In genomic region chr4:38704755-38705154, GRCh38 we compare ENCODE assay signal across 28 cellular contexts.
"Had no signal": no experiment of that assay in that cellular context is flagged by ENCODE, and none has a peak within 500 bp of the region (broad histone marks: within the 10 kb centered on the region; RNA-seq: fewer than 3 reads in every experiment).

No MANE protein-coding gene starts in this region.

- H3K27ac ChIP-seq: esophagus muscularis mucosa, foreskin keratinocyte, gastroesophageal sphincter, heart left ventricle, hepatocyte, left lung, ovary, sigmoid colon, testis, tibial artery, upper lobe of left lung had no signal

- H3K4me1 Mint-ChIP-seq: nephron progenitor cell had no signal

- H3K4me1 ChIP-seq: foreskin keratinocyte, left lung, testis, tibial artery had no signal

- H3K4me3 ChIP-seq: esophagus muscularis mucosa, gastroesophageal sphincter, heart left ventricle, hepatocyte, left lung, ovary, sigmoid colon, testis, tibial artery, upper lobe of left lung had no signal

- H3K27ac Mint-ChIP-seq: nephron progenitor cell; stimulated activated effector memory CD8-positive, alpha-beta T cell treated with anti-CD3 and anti-CD28 coated beads, Interleukin-12 subunit alpha, Interleukin-12 subunit beta, amount 100 ng/mL, for 72 hours had no signal

- FAIRE-seq: colon, endothelial cell of umbilical vein, islet of Langerhans, urothelium cell line had no signal

- H3K27me3 ChIP-seq: esophagus muscularis mucosa, foreskin keratinocyte, gastroesophageal sphincter, heart left ventricle, hepatocyte, left lung, ovary, sigmoid colon, testis, tibial artery, upper lobe of left lung had no signal

- H3K4me3 Mint-ChIP-seq: naive thymus-derived CD8-positive, alpha-beta T cell; nephron progenitor cell; stimulated activated effector memory CD8-positive, alpha-beta T cell treated with anti-CD3 and anti-CD28 coated beads, Interleukin-12 subunit alpha, Interleukin-12 subunit beta, amount 100 ng/mL, for 72 hours had no signal

- ATAC-seq: foreskin keratinocyte; gastroesophageal sphincter; left cardiac atrium; left lung; naive thymus-derived CD8-positive, alpha-beta T cell; stimulated activated effector memory CD8-positive, alpha-beta T cell treated with anti-CD3 and anti-CD28 coated beads, Interleukin-12 subunit alpha, Interleukin-12 subunit beta, amount 100 ng/mL, for 72 hours; stimulated activated naive CD8-positive, alpha-beta T cell treated with anti-CD3 and anti-CD28 coated beads, Interleukin-15, Interleukin-2, amounts not matched to agents 100 U/mL and 50 U/mL, for 24 hours had no signal

- H3K4me2 ChIP-seq: hepatocyte had no signal

- DNase-seq: cerebellar nuclear complex; dermis blood vessel endothelial cell; effector memory CD4-positive, alpha-beta T cell; foreskin keratinocyte; heart left ventricle; left cardiac atrium; left lung; mesenchymal stem cell; naive thymus-derived CD8-positive, alpha-beta T cell; nephron progenitor cell; occipital lobe; ovary; sigmoid colon; stimulated activated CD4-positive, alpha-beta T cell treated with anti-CD3 and anti-CD28 coated beads, Interleukin-2, amount 100 ng/mL, for 24 hours; stimulated activated CD4-positive, alpha-beta T cell treated with anti-CD3 and anti-CD28 coated beads, Interleukin-4, amount 100 ng/mL, for 24 hours; stimulated activated naive CD8-positive, alpha-beta T cell treated with anti-CD3 and anti-CD28 coated beads, Interleukin-15, Interleukin-2, amounts not matched to agents 100 U/mL and 50 U/mL, for 24 hours; substantia nigra; testis; tibial artery; upper lobe of left lung had no signal

- H3K79me2 ChIP-seq: hepatocyte had no signal

- H3K36me3 ChIP-seq: esophagus muscularis mucosa, gastroesophageal sphincter, ovary, sigmoid colon, upper lobe of left lung had no signal

- H3K27me3 Mint-ChIP-seq: naive thymus-derived CD8-positive, alpha-beta T cell had no signal

- H3K36me3 Mint-ChIP-seq: stimulated activated effector memory CD8-positive, alpha-beta T cell treated with anti-CD3 and anti-CD28 coated beads, Interleukin-12 subunit alpha, Interleukin-12 subunit beta, amount 100 ng/mL, for 72 hours had no signal

- H3K9me3 Mint-ChIP-seq: naive thymus-derived CD8-positive, alpha-beta T cell; nephron progenitor cell; stimulated activated effector memory CD8-positive, alpha-beta T cell treated with anti-CD3 and anti-CD28 coated beads, Interleukin-12 subunit alpha, Interleukin-12 subunit beta, amount 100 ng/mL, for 72 hours had no signal
